Comparison of ENCODE assay signal across 1 cellular context in genomic region chr10:26946103-26946907, GRCh38.
TF ChIP-seq lines count a peak whose summit lies in the region.

No MANE protein-coding gene starts in this region.

TF ChIP-seq in GM23338, 12 proteins besides CTCF, POLR2A, EP300 and RAD21 (continued from another document):
- TF ChIP-seq, protein P1, sequence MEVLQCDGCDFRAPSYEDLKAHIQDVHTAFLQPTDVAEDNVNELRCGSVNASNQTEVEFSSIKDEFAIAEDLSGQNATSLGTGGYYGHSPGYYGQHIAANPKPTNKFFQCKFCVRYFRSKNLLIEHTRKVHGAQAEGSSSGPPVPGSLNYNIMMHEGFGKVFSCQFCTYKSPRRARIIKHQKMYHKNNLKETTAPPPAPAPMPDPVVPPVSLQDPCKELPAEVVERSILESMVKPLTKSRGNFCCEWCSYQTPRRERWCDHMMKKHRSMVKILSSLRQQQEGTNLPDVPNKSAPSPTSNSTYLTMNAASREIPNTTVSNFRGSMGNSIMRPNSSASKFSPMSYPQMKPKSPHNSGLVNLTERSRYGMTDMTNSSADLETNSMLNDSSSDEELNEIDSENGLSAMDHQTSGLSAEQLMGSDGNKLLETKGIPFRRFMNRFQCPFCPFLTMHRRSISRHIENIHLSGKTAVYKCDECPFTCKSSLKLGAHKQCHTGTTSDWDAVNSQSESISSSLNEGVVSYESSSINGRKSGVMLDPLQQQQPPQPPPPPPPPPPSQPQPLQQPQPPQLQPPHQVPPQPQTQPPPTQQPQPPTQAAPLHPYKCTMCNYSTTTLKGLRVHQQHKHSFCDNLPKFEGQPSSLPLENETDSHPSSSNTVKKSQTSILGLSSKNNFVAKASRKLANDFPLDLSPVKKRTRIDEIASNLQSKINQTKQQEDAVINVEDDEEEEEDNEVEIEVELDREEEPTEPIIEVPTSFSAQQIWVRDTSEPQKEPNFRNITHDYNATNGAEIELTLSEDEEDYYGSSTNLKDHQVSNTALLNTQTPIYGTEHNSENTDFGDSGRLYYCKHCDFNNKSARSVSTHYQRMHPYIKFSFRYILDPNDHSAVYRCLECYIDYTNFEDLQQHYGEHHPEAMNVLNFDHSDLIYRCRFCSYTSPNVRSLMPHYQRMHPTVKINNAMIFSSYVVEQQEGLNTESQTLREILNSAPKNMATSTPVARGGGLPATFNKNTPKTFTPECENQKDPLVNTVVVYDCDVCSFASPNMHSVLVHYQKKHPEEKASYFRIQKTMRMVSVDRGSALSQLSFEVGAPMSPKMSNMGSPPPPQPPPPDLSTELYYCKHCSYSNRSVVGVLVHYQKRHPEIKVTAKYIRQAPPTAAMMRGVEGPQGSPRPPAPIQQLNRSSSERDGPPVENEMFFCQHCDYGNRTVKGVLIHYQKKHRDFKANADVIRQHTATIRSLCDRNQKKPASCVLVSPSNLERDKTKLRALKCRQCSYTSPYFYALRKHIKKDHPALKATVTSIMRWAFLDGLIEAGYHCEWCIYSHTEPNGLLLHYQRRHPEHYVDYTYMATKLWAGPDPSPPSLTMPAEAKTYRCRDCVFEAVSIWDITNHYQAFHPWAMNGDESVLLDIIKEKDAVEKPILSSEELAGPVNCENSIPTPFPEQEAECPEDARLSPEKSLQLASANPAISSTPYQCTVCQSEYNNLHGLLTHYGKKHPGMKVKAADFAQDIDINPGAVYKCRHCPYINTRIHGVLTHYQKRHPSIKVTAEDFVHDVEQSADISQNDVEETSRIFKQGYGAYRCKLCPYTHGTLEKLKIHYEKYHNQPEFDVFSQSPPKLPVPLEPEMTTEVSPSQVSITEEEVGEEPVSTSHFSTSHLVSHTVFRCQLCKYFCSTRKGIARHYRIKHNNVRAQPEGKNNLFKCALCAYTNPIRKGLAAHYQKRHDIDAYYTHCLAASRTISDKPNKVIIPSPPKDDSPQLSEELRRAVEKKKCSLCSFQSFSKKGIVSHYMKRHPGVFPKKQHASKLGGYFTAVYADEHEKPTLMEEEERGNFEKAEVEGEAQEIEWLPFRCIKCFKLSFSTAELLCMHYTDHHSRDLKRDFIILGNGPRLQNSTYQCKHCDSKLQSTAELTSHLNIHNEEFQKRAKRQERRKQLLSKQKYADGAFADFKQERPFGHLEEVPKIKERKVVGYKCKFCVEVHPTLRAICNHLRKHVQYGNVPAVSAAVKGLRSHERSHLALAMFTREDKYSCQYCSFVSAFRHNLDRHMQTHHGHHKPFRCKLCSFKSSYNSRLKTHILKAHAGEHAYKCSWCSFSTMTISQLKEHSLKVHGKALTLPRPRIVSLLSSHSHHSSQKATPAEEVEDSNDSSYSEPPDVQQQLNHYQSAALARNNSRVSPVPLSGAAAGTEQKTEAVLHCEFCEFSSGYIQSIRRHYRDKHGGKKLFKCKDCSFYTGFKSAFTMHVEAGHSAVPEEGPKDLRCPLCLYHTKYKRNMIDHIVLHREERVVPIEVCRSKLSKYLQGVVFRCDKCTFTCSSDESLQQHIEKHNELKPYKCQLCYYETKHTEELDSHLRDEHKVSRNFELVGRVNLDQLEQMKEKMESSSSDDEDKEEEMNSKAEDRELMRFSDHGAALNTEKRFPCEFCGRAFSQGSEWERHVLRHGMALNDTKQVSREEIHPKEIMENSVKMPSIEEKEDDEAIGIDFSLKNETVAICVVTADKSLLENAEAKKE (CRISPR knock-in tag; IDR thresholded peaks at IDR 0.05) = no peak
- TF ChIP-seq ZNF114 (CRISPR knock-in tag; IDR thresholded peaks at IDR 0.05) = no peak
- TF ChIP-seq POLR2AphosphoS5 (IDR thresholded peaks at IDR 0.05; ENCODE audit: low read depth) = no peak
- no peak for TF ChIP-seq EZH2phosphoT487 (IDR thresholded peaks at IDR 0.05; ENCODE audit: unreplicated experiment)
- TF ChIP-seq NANOG (IDR thresholded peaks at IDR 0.05; ENCODE audit: borderline replicate concordance) = no peak
- TF ChIP-seq ZNF331 (CRISPR knock-in tag; IDR thresholded peaks at IDR 0.05; ENCODE audit: low read depth) = no peak
- no peak for TF ChIP-seq JUNB (IDR thresholded peaks at IDR 0.05; ENCODE audit: unreplicated experiment)
- TF ChIP-seq, protein P2, sequence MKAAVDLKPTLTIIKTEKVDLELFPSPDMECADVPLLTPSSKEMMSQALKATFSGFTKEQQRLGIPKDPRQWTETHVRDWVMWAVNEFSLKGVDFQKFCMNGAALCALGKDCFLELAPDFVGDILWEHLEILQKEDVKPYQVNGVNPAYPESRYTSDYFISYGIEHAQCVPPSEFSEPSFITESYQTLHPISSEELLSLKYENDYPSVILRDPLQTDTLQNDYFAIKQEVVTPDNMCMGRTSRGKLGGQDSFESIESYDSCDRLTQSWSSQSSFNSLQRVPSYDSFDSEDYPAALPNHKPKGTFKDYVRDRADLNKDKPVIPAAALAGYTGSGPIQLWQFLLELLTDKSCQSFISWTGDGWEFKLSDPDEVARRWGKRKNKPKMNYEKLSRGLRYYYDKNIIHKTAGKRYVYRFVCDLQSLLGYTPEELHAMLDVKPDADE (IDR thresholded peaks at IDR 0.05) = no peak
- no peak for TF ChIP-seq STAT1 (IDR thresholded peaks at IDR 0.05; ENCODE audit: unreplicated experiment)
- no peak for TF ChIP-seq EZH2 (IDR thresholded peaks at IDR 0.05; ENCODE audit: low read depth, unreplicated experiment)
TF ChIP-seq in GM23338: peak in this region for 0.
